ENCODE assay signal across 17 cellular contexts in genomic region chr17:40522250-40522960, GRCh38. TPM values are rescaled to one million over a fixed set of nuclear protein-coding genes. Genes with fewer than 3 reads are reported as not detected.
A peak's percentile ranks its signal among the peaks of the same experiment; 100 is the strongest.
DNase-seq lines count a peak whose midpoint lies in the region; ATAC-seq, FAIRE-seq and TF ChIP-seq lines count a peak whose summit lies in the region.
"Had no signal": no experiment of that assay in that cellular context is flagged by ENCODE, and none has a peak within 500 bp of the region (broad histone marks: within the 10 kb centered on the region; RNA-seq: fewer than 3 reads in every experiment).

No MANE protein-coding gene starts in this region.

- BruUV-seq in K562 (replicated peaks; lab: Mats Ljungman, UMichigan) = no TSS peak

- no peak overlapping the region; the same call in 1 of the 2 replicates for H3K4me2 ChIP-seq in K562 (ENCODE audit: insufficient read depth, low read length)
- peak overlapping the region; percentile 63 for H3K4me2 ChIP-seq in keratinocyte (ENCODE audit: control insufficient read depth, extremely low read depth, insufficient read depth, low read depth, low read length)

- no peaks in the 10 kb centered on the region for H3K27me3 ChIP-seq in K562 (ENCODE audit: control insufficient read depth in 2 of 2, insufficient read depth in 2 of 2, low read length in 2 of 2)
- H3K27me3 ChIP-seq in keratinocyte (ENCODE audit: control insufficient read depth, extremely low read depth, insufficient read depth, low read length) = no peaks in the 10 kb centered on the region
- H3K27me3 ChIP-seq in suprapubic skin = no peaks in the 10 kb centered on the region
- H3K27me3 ChIP-seq in spleen (replicated peaks in 1 of 7) = no peaks in the 10 kb centered on the region

- H3K27ac ChIP-seq in K562 (ENCODE audit: extremely low read depth, low read depth, low read length) = no peak overlapping the region
- peak overlapping the region; percentile 99 for H3K27ac ChIP-seq in keratinocyte (ENCODE audit: control insufficient read depth, insufficient read depth, low read length)
- H3K27ac ChIP-seq in suprapubic skin = peak overlapping the region; percentile 94
- peak overlapping the region in 4 of 8 donors; percentile 26 to 61 (median 52) for H3K27ac ChIP-seq in spleen

- FAIRE-seq in HTR-8/SVneo (lab: Jason Lieb, UNC) (peak; percentile 80), K562 (lab: Jason Lieb, UNC) (no peak), keratinocyte (lab: Jason Lieb, UNC) (peak; percentile 20)

- H3K79me2 ChIP-seq in K562 (ENCODE audit: control insufficient read depth, insufficient read depth, low read length) = no peaks in the 10 kb centered on the region
- peaks cover 29% of the 10 kb centered on the region for H3K79me2 ChIP-seq in keratinocyte (ENCODE audit: control insufficient read depth, insufficient read depth, low read length)

- no peak for TF ChIP-seq RAD21 in K562 (CRISPR knock-in tag; conservative IDR thresholded peaks at IDR 0.05 in 1 of 2, IDR thresholded peaks at IDR 0.05 in 1 of 2)

- POLR2A ChIA-PET in K562 (lab: Yijun Ruan, JAX) = interaction anchor here (0.7 kb wide), 1 partner anchor 9 kb away, joined by 6 read pairs; no protein-coding TSS in a partner anchor

- no peak for TF ChIP-seq CTCF in K562 (IDR thresholded peaks at IDR 0.05 in 2 of 3, conservative IDR thresholded peaks at IDR 0.05 in 1 of 3; ENCODE audit: insufficient read depth in 2 of 3, low read depth in 1 of 3, low read length in 3 of 3)
- no peak for TF ChIP-seq CTCF in keratinocyte (optimal IDR thresholded peaks at IDR 0.05 in 1 of 3, IDR thresholded peaks at IDR 0.05 in 1 of 3, conservative IDR thresholded peaks at IDR 0.05 in 1 of 3; ENCODE audit: extremely low read depth in 1 of 3, insufficient read depth in 2 of 3, low read length in 3 of 3)
- TF ChIP-seq CTCF in suprapubic skin (IDR thresholded peaks at IDR 0.05) = no peak
- no peak for TF ChIP-seq CTCF in spleen (IDR thresholded peaks at IDR 0.05 in 8 of 11, conservative IDR thresholded peaks at IDR 0.05 in 3 of 11)

- WGBS in K562 (ENCODE audit: insufficient coverage, low coverage, missing lambda C conversion rate) = 77% methylated on average over 6 of the region's 7 CpGs
- 59% methylated on average over 7 of the region's 7 CpGs for WGBS in suprapubic skin
- 90 to 97% (median 90%) methylated on average over 7 of the region's 7 CpGs for WGBS in spleen, 5 donors

- intact Hi-C loops in K562 (cut with micrococcal nuclease) (no loop called here), spleen (cut with DNase I; ENCODE audit: low total_unique reads) (loop anchor here (10.0 kb wide), 1 partner anchor 48 kb away; no protein-coding TSS in a partner anchor)

- DNase-seq in HTR-8/SVneo (ENCODE audit: insufficient read length, low spot score) (no peak), K562 (ENCODE audit: extremely low read depth in 1 of 4, low spot score in 3 of 4) (no peak), keratinocyte (ENCODE audit: low read depth, low spot score) (no peak), suprapubic skin (ENCODE audit: low spot score in 2 of 2) (peak; percentile 44 to 58), hypothalamus (lab: John Stamatoyannopoulos, UW) (no peak), NCI-H2081 (lab: John Stamatoyannopoulos, UW) (no peak), spleen (no peak), NCI-H1105 (lab: John Stamatoyannopoulos, UW) (no peak)
- DNase-seq: activated gamma-delta T cell treated with Interleukin-2 at 50 U/mL for 16 hours; CD4-positive, alpha-beta memory T cell; central memory CD4-positive, alpha-beta T cell; mesendoderm; NCI-H2107; stimulated activated CD4-positive, alpha-beta T cell treated with anti-CD3 and anti-CD28 coated beads, Interleukin-2, amount 100 ng/mL, for 48 hours; stimulated activated naive B cell treated with anti-CD40 and anti-IgM and Interleukin-4, amounts not matched to agents 10 μg/mL and 1 μg/mL and 100 μg/mL, for 72 hours had no signal

- no peaks in the 10 kb centered on the region for H3K36me3 ChIP-seq in K562 (ENCODE audit: control insufficient read depth, insufficient read depth, low read length)
- peaks cover 9 to 31% of the 10 kb centered on the region in 2 experiments for H3K36me3 ChIP-seq in keratinocyte (ENCODE audit: control insufficient read depth in 2 of 2, extremely low read depth in 1 of 2, insufficient read depth in 2 of 2, low read length in 2 of 2)
- no peaks in the 10 kb centered on the region for H3K36me3 ChIP-seq in suprapubic skin
- H3K36me3 ChIP-seq in spleen = no peaks in the 10 kb centered on the region

- dilution Hi-C loops in keratinocyte (cut with MboI; ENCODE audit: extremely low pct_ligation_motif_present, low sequenced_read_pairs) = no loop called here

- in situ Hi-C loops in K562 (cut with MboI) = no loop called here

- TF ChIP-seq POLR2A in K562 (conservative IDR thresholded peaks at IDR 0.05) (no peak), suprapubic skin (IDR thresholded peaks at IDR 0.05) (no peak), spleen (IDR thresholded peaks at IDR 0.05) (no peak)

- TF ChIP-seq EP300 in K562 (IDR thresholded peaks at IDR 0.05; ENCODE audit: low read length) (no peak), suprapubic skin (IDR thresholded peaks at IDR 0.05) (no peak)

- H3K9me3 ChIP-seq in K562 (replicated peaks; ENCODE audit: control insufficient read depth, insufficient read depth, low read depth, low read length) (no peaks in the 10 kb centered on the region; the same call in 1 of the 2 replicates), keratinocyte (ENCODE audit: control insufficient read depth, low read depth, low read length) (no peaks in the 10 kb centered on the region), suprapubic skin (no peaks in the 10 kb centered on the region), spleen (peaks cover 0 to 21% (median 8%) of the 10 kb centered on the region in 8 donors)

- H3K9me1 ChIP-seq in K562 (ENCODE audit: control insufficient read depth, insufficient read depth, low read length) (no peaks in the 10 kb centered on the region), keratinocyte (ENCODE audit: control insufficient read depth, extremely low read depth, insufficient read depth, low read length) (no peaks in the 10 kb centered on the region)

- no peak for ATAC-seq in K562
- ATAC-seq: stimulated activated naive B cell treated with anti-CD40 and anti-IgM and Interleukin-4, amounts not matched to agents 10 μg/mL and 1 μg/mL and 100 μg/mL, for 72 hours had no signal

- H3K9ac ChIP-seq in K562 (ENCODE audit: insufficient read depth in 1 of 2, low read depth in 2 of 2, low read length in 2 of 2) = no peak overlapping the region
- peak overlapping the region; percentile 83 for H3K9ac ChIP-seq in keratinocyte (ENCODE audit: control insufficient read depth, extremely low read depth, insufficient read depth, low read length)

- peaks cover 10 to 20% of the 10 kb centered on the region in 2 experiments for H3K4me1 ChIP-seq in K562 (replicated peaks in 1 of 2; ENCODE audit: control insufficient read depth in 2 of 2, insufficient read depth in 2 of 2, low read length in 2 of 2)
- peaks cover 63% of the 10 kb centered on the region for H3K4me1 ChIP-seq in keratinocyte (ENCODE audit: control insufficient read depth, extremely low read depth, insufficient read depth, low read length)
- H3K4me1 ChIP-seq in suprapubic skin = peaks cover 62% of the 10 kb centered on the region
- peaks cover 2 to 38% (median 13%) of the 10 kb centered on the region in 6 donors for H3K4me1 ChIP-seq in spleen

- CTCF ChIA-PET in K562 (lab: Yijun Ruan, JAX; ENCODE audit: low intra/inter-chr PET ratio) = no interaction called here

- H4K20me1 ChIP-seq in K562 (replicated peaks; ENCODE audit: control insufficient read depth, insufficient read depth, low read length) = no peaks in the 10 kb centered on the region
- no peaks in the 10 kb centered on the region for H4K20me1 ChIP-seq in keratinocyte (ENCODE audit: control insufficient read depth, extremely low read depth, insufficient read depth, low read length)

- no peak overlapping the region for H3K4me3 ChIP-seq in K562
- peak overlapping the region in 1 of 3 experiments; percentile 30 for H3K4me3 ChIP-seq in keratinocyte (ENCODE audit: control insufficient read depth in 2 of 3, extremely low read depth in 1 of 3, insufficient read depth in 2 of 3, low read depth in 1 of 3, low read length in 3 of 3)
- no peak overlapping the region for H3K4me3 ChIP-seq in suprapubic skin
- H3K4me3 ChIP-seq in spleen = no peak overlapping the region

- H2AFZ ChIP-seq in K562 (ENCODE audit: low read depth, low read length) (no peak overlapping the region; the same call in 1 of the 2 replicates), keratinocyte (ENCODE audit: control insufficient read depth, low read length) (no peak overlapping the region)

RNA-seq across cellular contexts. Expression of gene TNS4, which starts 21.0 kb away (rescaled TPM):
- 2.1 and 5.8 TPM in 2 replicates for total RNA-seq in K562 (2011; cell fraction: chromatin; rRNA removed; ENCODE audit: low replicate concordance)
- 1.4 and 1.7 TPM in 2 replicates for total RNA-seq in K562 (2011; cell fraction: nucleolus; rRNA removed)
- 2.7 and 2.8 TPM in 2 replicates for total RNA-seq in K562 (2011; cell fraction: nucleoplasm; rRNA removed)
- 0.18 and 0.24 TPM in 2 replicates for total RNA-seq in K562 (2014; rRNA removed)
- total RNA-seq in K562 (2014; rRNA removed; fragmentation: Illumina TruSeq; extraction: Trizol) = 0.06 and 0.11 TPM in 2 replicates
- total RNA-seq in K562 (2015; rRNA removed; fragmentation: Illumina TruSeq; extraction: Trizol) = not detected in 2 replicates
- total RNA-seq in K562 (2021) = 0.73 and 0.78 TPM in 2 replicates
- 0.15 and 0.53 TPM in 2 replicates for polyA plus RNA-seq in K562 (2011; rRNA removed)
- 0.09 and 0.89 TPM in 2 replicates for polyA plus RNA-seq in K562 (2011; cell fraction: cytosol; rRNA removed)
- 0.38 and 4.1 TPM in 2 replicates for polyA plus RNA-seq in K562 (2011; cell fraction: nucleus; rRNA removed)
- 0.49 and 1.4 TPM in 2 replicates for polyA plus RNA-seq in K562 (2012)
- polyA plus RNA-seq in K562 (2014; fragmentation: Illumina TruSeq; extraction: Trizol) = 0.54 and 0.61 TPM in 2 replicates
- under 1 TPM; 0.04 to 0.07 TPM for polyA plus RNA-seq in K562 (2014; fragmentation: Nextera tagmentation; extraction: Ambion mirVana)
- 0.29 and 0.40 TPM in 2 replicates for polyA plus RNA-seq in K562 (2014; rRNA removed)
- polyA minus RNA-seq in K562 (2011; rRNA and poly(A)+ RNA removed) = 1.1 TPM in 1 of 2 replicates, not detected in the other
- polyA minus RNA-seq in K562 (2011; cell fraction: cytosol; rRNA and poly(A)+ RNA removed) = 1.1 TPM in 1 of 2 replicates, not detected in the other
- 0.22 and 2.7 TPM in 2 replicates for polyA minus RNA-seq in K562 (2011; cell fraction: nucleus; rRNA and poly(A)+ RNA removed)
- 129 to 171 TPM (median 160 TPM) in 3 replicates for polyA plus RNA-seq in keratinocyte
- polyA plus RNA-seq in keratinocyte (2011; ENCODE audit: low read depth) = 182 TPM
- polyA plus RNA-seq in keratinocyte (2011; cell fraction: cytosol; rRNA removed) = 162 and 255 TPM in 2 replicates
- polyA plus RNA-seq in keratinocyte (2011; cell fraction: nucleus; rRNA removed) = 758 and 1,104 TPM in 2 replicates
- 221 and 630 TPM in 2 replicates for polyA plus RNA-seq in keratinocyte (2012; ENCODE audit: low replicate concordance)
- polyA minus RNA-seq in keratinocyte = 229 to 1,669 TPM (median 398 TPM) in 3 replicates
- polyA minus RNA-seq in keratinocyte (2011; cell fraction: cytosol; rRNA and poly(A)+ RNA removed) = 367 TPM
- polyA minus RNA-seq in keratinocyte (2011; cell fraction: nucleus; rRNA and poly(A)+ RNA removed) = 523 and 706 TPM in 2 replicates
- 1,000 to 10,000 TPM in 2 of 4 donors, 100 to 1,000 TPM in 2; 730 to 1,745 (median 1,078) TPM for total RNA-seq in suprapubic skin
- 1 to 10 TPM in 1 of 7 donors, under 1 TPM in 5, not detected in 1; 0.14 to 1.3 (median 0.41) TPM for total RNA-seq in spleen
- under 1 TPM; 0.15 to 0.45 (median 0.21) TPM for polyA plus RNA-seq in spleen
- total RNA-seq: LHCN-M2, progenitor cell of endocrine pancreas had no signal

RNA-seq across cellular contexts. Expression of gene CCR7, which starts 42.9 kb away (rescaled TPM):
- total RNA-seq in K562 (2011; cell fraction: chromatin; rRNA removed; ENCODE audit: low replicate concordance) = 0.62 and 2.8 TPM in 2 replicates
- 1.6 and 2.2 TPM in 2 replicates for total RNA-seq in K562 (2011; cell fraction: nucleolus; rRNA removed)
- 1.1 and 1.2 TPM in 2 replicates for total RNA-seq in K562 (2011; cell fraction: nucleoplasm; rRNA removed)
- total RNA-seq in K562 (2014; rRNA removed) (0.14 and 0.33 TPM in 2 replicates), K562 (2014; rRNA removed; fragmentation: Illumina TruSeq; extraction: Trizol) (0.13 and 0.22 TPM in 2 replicates), K562 (2015; rRNA removed; fragmentation: Illumina TruSeq; extraction: Trizol) (0.30 and 0.51 TPM in 2 replicates), K562 (2021) (1.1 and 1.3 TPM in 2 replicates), suprapubic skin (1 to 10 TPM in 1 of 4 donors, not detected in 3; 1.2 TPM), spleen (10 to 100 TPM; 31.9 to 77.4 (median 49.9) TPM)
- polyA plus RNA-seq in K562 (2011; rRNA removed) (0.46 and 1.4 TPM in 2 replicates), K562 (2014; fragmentation: Illumina TruSeq; extraction: Trizol) (0.48 and 0.73 TPM in 2 replicates), K562 (2014; fragmentation: Nextera tagmentation; extraction: Ambion mirVana) (1 to 10 TPM in 1 of 2 experiments, under 1 TPM in 1; 0.58 to 1.0 TPM), K562 (2014; rRNA removed) (0.32 and 0.56 TPM in 2 replicates), keratinocyte (0.06 to 0.63 TPM (median 0.16 TPM) in 3 replicates), spleen (10 to 100 TPM; 29.0 to 79.1 (median 63.5) TPM)
- polyA plus RNA-seq in K562 (2011; cell fraction: cytosol; rRNA removed) = 0.83 and 6.2 TPM in 2 replicates
- 0.28 and 2.5 TPM in 2 replicates for polyA plus RNA-seq in K562 (2011; cell fraction: nucleus; rRNA removed)
- polyA plus RNA-seq in K562 (2012) = 0.48 and 2.1 TPM in 2 replicates
- 1.1 and 4.7 TPM in 2 replicates for polyA minus RNA-seq in K562 (2011; rRNA and poly(A)+ RNA removed)
- polyA minus RNA-seq in K562 (2011; cell fraction: cytosol; rRNA and poly(A)+ RNA removed) = 1.3 TPM in 1 of 2 replicates, not detected in the other
- polyA minus RNA-seq in K562 (2011; cell fraction: nucleus; rRNA and poly(A)+ RNA removed) = 0.67 and 1.5 TPM in 2 replicates
- not detected for polyA plus RNA-seq in keratinocyte (2011; ENCODE audit: low read depth)
- 0.04 TPM in 1 of 2 replicates, not detected in the other for polyA plus RNA-seq in keratinocyte (2011; cell fraction: cytosol; rRNA removed)
- polyA plus RNA-seq in keratinocyte (2011; cell fraction: nucleus; rRNA removed) = 0.31 TPM in 1 of 2 replicates, not detected in the other
- 0.05 and 0.16 TPM in 2 replicates for polyA plus RNA-seq in keratinocyte (2012; ENCODE audit: low replicate concordance)
- 0.33 TPM in 1 of 3 replicates, not detected in the others for polyA minus RNA-seq in keratinocyte
- not detected for polyA minus RNA-seq in keratinocyte (2011; cell fraction: cytosol; rRNA and poly(A)+ RNA removed)
- polyA minus RNA-seq in keratinocyte (2011; cell fraction: nucleus; rRNA and poly(A)+ RNA removed) = not detected in 2 replicates
- total RNA-seq: LHCN-M2, progenitor cell of endocrine pancreas had no signal

Comparison
In these comparisons a context has a peak if more than half of its experiments do, and no peak if none do; other contexts are left out.
1. DNase-seq: peak in suprapubic skin (2 of 2); none in HTR-8/SVneo (single experiment), K562 (0 of 4), keratinocyte (single experiment), hypothalamus (0 of 51), NCI-H2081 (0 of 2), spleen (single experiment) and NCI-H1105 (single experiment).
2. RNA of gene TNS4, which starts 21.0 kb away (total RNA-seq): 730 to 1,745 TPM in suprapubic skin; 0.14 to 1.3 TPM in spleen and 0.06 to 5.8 TPM in K562; every median in the first group is over 100 times any median in the second.
3. RNA of gene CCR7, which starts 42.9 kb away (total RNA-seq): 31.9 to 77.4 TPM in spleen; 0.13 to 2.8 TPM in K562 and 1.2 TPM in suprapubic skin; every median in the first group is over 4 times any median in the second.